In the genomic region with DNA sequence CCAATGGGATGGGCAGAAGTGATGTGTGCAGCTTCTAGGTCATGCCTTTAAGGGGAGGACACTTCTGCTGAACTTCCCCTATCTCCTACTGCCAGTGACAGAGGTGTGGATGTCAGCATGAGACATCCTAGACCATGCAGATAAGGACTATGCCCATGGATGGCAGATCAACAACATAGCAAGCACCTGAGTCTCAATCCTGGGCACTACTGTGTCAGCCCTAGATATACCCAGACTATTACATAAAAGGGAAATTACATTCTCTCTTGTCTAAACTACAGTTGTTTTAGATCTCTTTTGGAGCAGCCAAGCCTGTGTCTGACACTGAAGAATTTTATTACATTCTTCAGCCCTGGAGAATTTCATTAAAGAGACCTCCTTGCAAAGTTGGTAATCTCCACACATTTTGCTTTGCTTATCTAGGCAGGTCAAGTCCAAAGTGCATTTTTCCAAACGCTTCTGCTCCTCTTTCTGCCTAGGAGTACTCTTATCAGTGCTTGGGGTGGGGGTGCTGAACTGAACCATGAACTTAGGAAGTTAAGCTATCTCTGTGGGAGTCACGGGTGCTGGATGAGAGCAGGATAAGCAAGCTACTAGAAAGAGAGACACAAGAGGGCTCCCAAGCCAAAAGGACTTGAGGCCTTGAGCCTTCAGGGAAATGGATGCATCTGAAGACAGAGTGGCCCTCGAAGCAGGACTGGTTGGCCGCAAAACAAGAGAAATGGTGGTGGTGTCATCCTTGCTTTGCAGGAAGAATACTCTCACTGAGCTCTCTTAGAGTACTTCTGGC, we compare ENCODE assay signal across 16 cellular contexts.
"Had no signal": no experiment of that assay in that cellular context is flagged by ENCODE, and none has a peak within 500 bp of the region (broad histone marks: within the 10 kb centered on the region; RNA-seq: fewer than 3 reads in every experiment).

No MANE protein-coding gene starts in this region.

- H3K27ac Mint-ChIP-seq: activated T-helper 17 cell treated with anti-CD3 and anti-CD28 coated beads, Interleukin-2, amount 50 U/mL, for 72 hours; nephron progenitor cell; T-cell had no signal

- H3K4me3 ChIP-seq: esophagus muscularis mucosa, suprapubic skin, upper lobe of left lung had no signal

- H3K4me1 Mint-ChIP-seq: activated T-helper 17 cell treated with anti-CD3 and anti-CD28 coated beads, Interleukin-2, amount 50 U/mL, for 72 hours; T-cell had no signal

- H3K4me3 Mint-ChIP-seq: activated T-helper 17 cell treated with anti-CD3 and anti-CD28 coated beads, Interleukin-2, amount 50 U/mL, for 72 hours; nephron progenitor cell; T-cell had no signal

- H3K36me3 ChIP-seq: esophagus muscularis mucosa, suprapubic skin, upper lobe of left lung had no signal

- H3K4me1 ChIP-seq: esophagus muscularis mucosa, suprapubic skin, upper lobe of left lung had no signal

- H3K27me3 ChIP-seq: esophagus muscularis mucosa, suprapubic skin, upper lobe of left lung had no signal

- ATAC-seq: activated T-helper 17 cell treated with anti-CD3 and anti-CD28 coated beads, Interleukin-2, amount 50 U/mL, for 72 hours; T-cell had no signal

- DNase-seq: activated CD4-positive, alpha-beta T cell treated with anti-CD3 and anti-CD28 coated beads for 1 hour; activated CD4-positive, alpha-beta T cell treated with anti-CD3 and anti-CD28 coated beads, Interleukin-2, amount 50 U/mL, for 4 hours; activated naive CD4-positive, alpha-beta T cell treated with anti-CD3 and anti-CD28 coated beads, Interleukin-2, amount 50 U/mL, for 16 hours; activated T-cell treated with anti-CD3 and anti-CD28 coated beads for 4 hours; hippocampal formation; nephron progenitor cell; occipital lobe; stimulated activated CD4-positive, alpha-beta T cell treated with anti-CD3 and anti-CD28 coated beads, Interleukin-15, amount 100 ng/mL, for 24 hours; stimulated activated CD4-positive, alpha-beta T cell treated with anti-CD3 and anti-CD28 coated beads, Interleukin-4, amount 100 ng/mL, for 24 hours; stimulated activated naive CD4-positive, alpha-beta T cell treated with Interleukin-2 at 50 U/mL for 16 hours; T-cell; T1000; upper lobe of left lung had no signal

- H3K36me3 Mint-ChIP-seq: T-cell had no signal

- H3K9me3 Mint-ChIP-seq: activated T-helper 17 cell treated with anti-CD3 and anti-CD28 coated beads, Interleukin-2, amount 50 U/mL, for 72 hours; T-cell had no signal

- H3K9me3 ChIP-seq: esophagus muscularis mucosa, suprapubic skin, upper lobe of left lung had no signal
